In the genomic region with DNA sequence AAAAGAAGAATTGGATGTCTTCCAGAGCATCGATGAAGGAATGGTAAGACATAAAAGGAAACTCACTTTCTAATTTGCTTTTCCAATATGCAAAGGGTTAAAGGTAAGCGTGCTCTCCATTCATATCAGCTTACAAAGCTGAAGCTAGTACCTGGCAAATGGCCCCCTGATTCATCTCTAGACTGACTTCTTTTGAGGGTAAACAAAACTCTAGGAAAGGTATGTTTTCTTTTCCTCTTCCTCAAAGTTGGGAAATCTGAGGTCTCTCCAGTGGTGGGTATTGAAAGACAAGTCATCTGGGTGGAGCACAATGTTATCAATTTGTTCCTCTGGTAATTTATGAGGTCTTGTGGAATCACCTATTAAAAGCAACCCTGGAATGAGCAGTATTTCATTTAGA, we compare ENCODE assay signal across 1 cellular context.
TF ChIP-seq lines count a peak whose summit lies in the region.

No MANE protein-coding gene starts in this region.

TF ChIP-seq in IMR-90, 13 proteins besides CTCF, POLR2A, EP300 and RAD21:
- TF ChIP-seq BHLHE40 (IDR thresholded peaks at IDR 0.05; ENCODE audit: low read depth, low read length) (no peak), MXI1 (IDR thresholded peaks at IDR 0.05; ENCODE audit: borderline replicate concordance, low read depth, low read length) (no peak), RCOR1 (IDR thresholded peaks at IDR 0.05; ENCODE audit: insufficient replicate concordance, low read length) (no peak)
